In the genomic region with DNA sequence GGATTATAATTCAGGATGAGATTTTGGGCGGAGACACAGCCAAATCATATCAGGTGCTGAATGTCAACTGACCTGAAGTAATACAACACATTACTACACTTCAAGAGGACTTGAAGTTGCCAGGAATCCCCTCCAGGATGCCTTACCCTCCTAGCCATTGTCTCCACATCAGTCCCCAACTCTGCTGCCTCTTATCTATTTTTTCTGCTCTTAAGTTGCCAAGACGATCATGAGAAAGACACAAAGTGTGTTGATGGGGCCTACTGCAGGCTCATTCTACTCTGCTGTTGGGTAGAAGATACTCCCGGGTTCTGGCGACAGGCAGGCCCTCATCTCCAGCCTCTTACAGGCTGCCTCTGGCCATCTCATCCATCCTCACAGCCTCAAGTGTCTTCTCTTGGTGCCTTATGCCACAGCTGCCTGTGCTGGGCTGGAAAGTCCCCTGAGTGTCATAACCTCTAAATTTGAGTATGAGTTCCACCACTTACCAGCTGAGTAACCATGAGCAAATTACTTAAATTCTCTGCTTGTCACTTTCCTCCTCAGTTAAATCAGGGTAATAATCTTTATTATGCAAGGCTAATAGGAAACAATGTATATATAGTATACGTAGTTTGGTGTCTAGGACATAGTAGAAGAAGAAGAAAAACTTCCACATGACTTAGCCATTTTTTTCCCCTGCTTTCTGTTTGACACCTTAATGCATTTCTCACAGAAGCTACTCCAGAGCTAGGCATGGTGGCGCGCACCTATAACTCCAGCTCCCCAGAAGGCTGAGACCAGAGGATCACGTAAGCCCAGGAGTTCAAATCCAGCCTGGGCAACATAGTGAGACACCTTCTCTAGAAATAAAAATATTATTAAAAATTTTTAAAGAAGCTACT, we compare ENCODE assay signal across 10 cellular contexts.
DNase-seq lines count a peak whose midpoint lies in the region; ATAC-seq and TF ChIP-seq lines count a peak whose summit lies in the region.
"Had no signal": no experiment of that assay in that cellular context is flagged by ENCODE, and none has a peak within 500 bp of the region (broad histone marks: within the 10 kb centered on the region; RNA-seq: fewer than 3 reads in every experiment).

No MANE protein-coding gene starts in this region.

- POLR2A ChIA-PET in activated CD8-positive, alpha-beta T cell treated with anti-CD3 and anti-CD28 coated beads for 36 hours (lab: Charles Lee): no interaction called here
- POLR2A ChIA-PET in activated CD8-positive, alpha-beta T cell treated with anti-CD3 and anti-CD28 coated beads, Interleukin-2, amount 10 ng/mL, durations not matched to agents 7 days and 5 days (lab: Charles Lee): no interaction called here

- DNase-seq in activated CD8-positive, alpha-beta T cell treated with anti-CD3 and anti-CD28 coated beads for 36 hours: peak; percentile 13
- no peak for DNase-seq in activated CD8-positive, alpha-beta T cell treated with anti-CD3 and anti-CD28 coated beads, Interleukin-2, amount 10 ng/mL, durations not matched to agents 7 days and 5 days
- peak in 1 of 2 donors; percentile 63 for DNase-seq in stimulated activated effector memory CD8-positive, alpha-beta T cell treated with anti-CD3 and anti-CD28 coated beads, Interleukin-12 subunit alpha, Interleukin-12 subunit beta, amount 100 ng/mL, for 72 hours (ENCODE audit: low spot score in 2 of 2)
- DNase-seq in SHP77 (lab: John Stamatoyannopoulos, UW): no peak
- DNase-seq in posterior vena cava (ENCODE audit: low spot score): no peak
- DNase-seq in caudate nucleus (lab: John Stamatoyannopoulos, UW): no peak
- DNase-seq: activated CD8-positive, alpha-beta memory T cell treated with anti-CD3 and anti-CD28 coated beads, Interleukin-2, amount 50 U/mL, for 4 hours had no signal

- TF ChIP-seq CTCF in activated CD8-positive, alpha-beta T cell treated with anti-CD3 and anti-CD28 coated beads for 36 hours (IDR thresholded peaks at IDR 0.05): no peak

- H3K27ac Mint-ChIP-seq in activated CD8-positive, alpha-beta T cell treated with anti-CD3 and anti-CD28 coated beads for 36 hours: no peak overlapping the region
- H3K27ac Mint-ChIP-seq in activated CD8-positive, alpha-beta T cell treated with anti-CD3 and anti-CD28 coated beads, Interleukin-2, amount 10 ng/mL, durations not matched to agents 7 days and 5 days: no peak overlapping the region
- peak overlapping the region; percentile 8 for H3K27ac Mint-ChIP-seq in stimulated activated effector memory CD8-positive, alpha-beta T cell treated with anti-CD3 and anti-CD28 coated beads, Interleukin-12 subunit alpha, Interleukin-12 subunit beta, amount 100 ng/mL, for 72 hours

- H3K9me3 Mint-ChIP-seq in activated CD8-positive, alpha-beta T cell treated with anti-CD3 and anti-CD28 coated beads for 36 hours: no peaks in the 10 kb centered on the region
- H3K9me3 Mint-ChIP-seq in activated CD8-positive, alpha-beta T cell treated with anti-CD3 and anti-CD28 coated beads, Interleukin-2, amount 10 ng/mL, durations not matched to agents 7 days and 5 days (ENCODE audit: insufficient read depth): no peaks in the 10 kb centered on the region
- no peaks in the 10 kb centered on the region for H3K9me3 Mint-ChIP-seq in stimulated activated effector memory CD8-positive, alpha-beta T cell treated with anti-CD3 and anti-CD28 coated beads, Interleukin-12 subunit alpha, Interleukin-12 subunit beta, amount 100 ng/mL, for 72 hours

- peaks cover 12% of the 10 kb centered on the region for H3K27me3 Mint-ChIP-seq in activated CD8-positive, alpha-beta T cell treated with anti-CD3 and anti-CD28 coated beads for 36 hours
- H3K27me3 Mint-ChIP-seq in activated CD8-positive, alpha-beta T cell treated with anti-CD3 and anti-CD28 coated beads, Interleukin-2, amount 10 ng/mL, durations not matched to agents 7 days and 5 days (ENCODE audit: low read depth): peaks cover 4% of the 10 kb centered on the region

- ATAC-seq in activated CD8-positive, alpha-beta T cell treated with anti-CD3 and anti-CD28 coated beads for 36 hours: peak; percentile 30
- no peak for ATAC-seq in activated CD8-positive, alpha-beta T cell treated with anti-CD3 and anti-CD28 coated beads, Interleukin-2, amount 10 ng/mL, durations not matched to agents 7 days and 5 days
- ATAC-seq in GM21786 (IDR thresholded peaks at IDR 0.05; ENCODE audit: unreplicated experiment): peak; percentile 99
- ATAC-seq in HG03558 (IDR thresholded peaks at IDR 0.05; ENCODE audit: extremely low read depth, unreplicated experiment): peak; percentile 99
- peak; percentile 93 for ATAC-seq in stimulated activated effector memory CD8-positive, alpha-beta T cell treated with anti-CD3 and anti-CD28 coated beads, Interleukin-12 subunit alpha, Interleukin-12 subunit beta, amount 100 ng/mL, for 72 hours

- intact Hi-C loops in activated CD8-positive, alpha-beta T cell treated with anti-CD3 and anti-CD28 coated beads for 36 hours (cut with micrococcal nuclease): no loop called here
- intact Hi-C loops in posterior vena cava (cut with DNase I): no loop called here

- H3K27ac ChIP-seq in caudate nucleus (ENCODE audit: low read depth, low read length): no peak overlapping the region
- H3K27ac ChIP-seq: epithelial cell of prostate had no signal

- H3K4me1 Mint-ChIP-seq in activated CD8-positive, alpha-beta T cell treated with anti-CD3 and anti-CD28 coated beads for 36 hours (ENCODE audit: low read depth): no peaks in the 10 kb centered on the region
- no peaks in the 10 kb centered on the region for H3K4me1 Mint-ChIP-seq in activated CD8-positive, alpha-beta T cell treated with anti-CD3 and anti-CD28 coated beads, Interleukin-2, amount 10 ng/mL, durations not matched to agents 7 days and 5 days (ENCODE audit: low read depth)
- peaks cover 19% of the 10 kb centered on the region for H3K4me1 Mint-ChIP-seq in stimulated activated effector memory CD8-positive, alpha-beta T cell treated with anti-CD3 and anti-CD28 coated beads, Interleukin-12 subunit alpha, Interleukin-12 subunit beta, amount 100 ng/mL, for 72 hours

- CTCF ChIA-PET in activated CD8-positive, alpha-beta T cell treated with anti-CD3 and anti-CD28 coated beads for 36 hours (lab: Charles Lee): interaction anchor here (1.1 kb wide), 1 partner anchor 299 kb away, joined by 3 read pairs; no protein-coding TSS in a partner anchor
- CTCF ChIA-PET in activated CD8-positive, alpha-beta T cell treated with anti-CD3 and anti-CD28 coated beads, Interleukin-2, amount 10 ng/mL, durations not matched to agents 7 days and 5 days (lab: Charles Lee): no interaction called here

- H3K36me3 Mint-ChIP-seq in activated CD8-positive, alpha-beta T cell treated with anti-CD3 and anti-CD28 coated beads for 36 hours (ENCODE audit: low read depth): no peaks in the 10 kb centered on the region
- H3K36me3 Mint-ChIP-seq in activated CD8-positive, alpha-beta T cell treated with anti-CD3 and anti-CD28 coated beads, Interleukin-2, amount 10 ng/mL, durations not matched to agents 7 days and 5 days (ENCODE audit: low read depth): no peaks in the 10 kb centered on the region
- no peaks in the 10 kb centered on the region for H3K36me3 Mint-ChIP-seq in stimulated activated effector memory CD8-positive, alpha-beta T cell treated with anti-CD3 and anti-CD28 coated beads, Interleukin-12 subunit alpha, Interleukin-12 subunit beta, amount 100 ng/mL, for 72 hours

- no peak overlapping the region for H3K4me3 Mint-ChIP-seq in activated CD8-positive, alpha-beta T cell treated with anti-CD3 and anti-CD28 coated beads for 36 hours
- H3K4me3 Mint-ChIP-seq in activated CD8-positive, alpha-beta T cell treated with anti-CD3 and anti-CD28 coated beads, Interleukin-2, amount 10 ng/mL, durations not matched to agents 7 days and 5 days: no peak overlapping the region
- H3K4me3 Mint-ChIP-seq in stimulated activated effector memory CD8-positive, alpha-beta T cell treated with anti-CD3 and anti-CD28 coated beads, Interleukin-12 subunit alpha, Interleukin-12 subunit beta, amount 100 ng/mL, for 72 hours: no peak overlapping the region
